ENCODE assay signal across 1 cellular context in the genomic region with DNA sequence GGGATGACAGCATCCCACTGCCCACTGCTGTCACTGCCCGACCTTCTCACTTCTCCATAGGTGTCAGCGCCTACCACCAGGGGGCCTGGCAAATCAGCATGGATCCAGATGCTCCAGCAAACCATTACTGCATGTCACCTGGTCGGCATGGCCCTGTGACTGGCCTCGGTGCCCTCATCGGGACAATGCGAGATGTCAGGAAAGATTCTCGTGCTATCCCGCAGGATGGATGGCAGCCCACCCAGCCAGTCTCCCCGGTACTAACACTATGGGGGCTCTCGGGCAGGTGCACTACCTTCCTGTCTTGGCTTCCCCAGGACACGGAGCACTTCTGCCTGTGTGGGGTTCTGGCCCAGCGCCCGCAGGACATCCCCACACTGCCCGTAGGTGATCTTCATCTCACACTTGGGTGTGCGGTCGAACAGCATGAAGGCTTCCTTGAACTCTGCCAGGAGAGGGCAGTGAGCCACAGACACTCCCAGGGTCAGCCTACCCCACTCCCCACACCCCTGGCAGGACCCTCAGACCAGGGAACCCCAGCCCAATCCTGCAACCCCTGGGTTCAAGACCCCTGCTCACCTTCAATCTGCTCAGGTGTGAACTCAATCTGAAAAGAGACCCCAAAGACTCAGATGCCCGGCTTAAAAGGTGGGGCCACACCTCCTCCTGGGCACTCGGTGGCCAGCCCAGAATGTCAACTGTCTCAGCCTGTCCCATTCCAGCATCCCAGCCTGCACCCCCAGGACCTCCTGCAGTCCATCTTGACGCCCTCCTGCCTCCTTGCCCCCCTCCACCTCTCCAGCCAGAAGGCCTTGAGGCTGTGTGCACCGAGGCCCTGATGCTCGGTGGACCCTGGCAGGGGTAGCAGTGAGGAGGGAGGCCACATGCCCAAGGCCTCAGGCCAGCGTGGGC.
TF ChIP-seq lines count a peak whose summit lies in the region.

No MANE protein-coding gene starts in this region.

TF ChIP-seq in K562, 482 proteins besides CTCF, POLR2A, EP300 and RAD21:
- TF ChIP-seq, protein P1, sequence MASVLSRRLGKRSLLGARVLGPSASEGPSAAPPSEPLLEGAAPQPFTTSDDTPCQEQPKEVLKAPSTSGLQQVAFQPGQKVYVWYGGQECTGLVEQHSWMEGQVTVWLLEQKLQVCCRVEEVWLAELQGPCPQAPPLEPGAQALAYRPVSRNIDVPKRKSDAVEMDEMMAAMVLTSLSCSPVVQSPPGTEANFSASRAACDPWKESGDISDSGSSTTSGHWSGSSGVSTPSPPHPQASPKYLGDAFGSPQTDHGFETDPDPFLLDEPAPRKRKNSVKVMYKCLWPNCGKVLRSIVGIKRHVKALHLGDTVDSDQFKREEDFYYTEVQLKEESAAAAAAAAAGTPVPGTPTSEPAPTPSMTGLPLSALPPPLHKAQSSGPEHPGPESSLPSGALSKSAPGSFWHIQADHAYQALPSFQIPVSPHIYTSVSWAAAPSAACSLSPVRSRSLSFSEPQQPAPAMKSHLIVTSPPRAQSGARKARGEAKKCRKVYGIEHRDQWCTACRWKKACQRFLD (CRISPR knock-in tag; IDR thresholded peaks at IDR 0.05) = no peak
- no peak for TF ChIP-seq GTF2E2 (tag; IDR thresholded peaks at IDR 0.05)
- TF ChIP-seq CHD1 (IDR thresholded peaks at IDR 0.05; ENCODE audit: low read length) = no peak
- TF ChIP-seq SMC3 (conservative IDR thresholded peaks at IDR 0.05; ENCODE audit: insufficient read depth, low read depth, low read length) = 0 out of 2 replicates have a peak, but pooled peaks have one; percentile 29
- TF ChIP-seq TFAP4 (CRISPR knock-in tag; IDR thresholded peaks at IDR 0.05; ENCODE audit: borderline replicate concordance) = peak; percentile 23; the same call in 1 of the 2 replicates
- TF ChIP-seq, protein P2, sequence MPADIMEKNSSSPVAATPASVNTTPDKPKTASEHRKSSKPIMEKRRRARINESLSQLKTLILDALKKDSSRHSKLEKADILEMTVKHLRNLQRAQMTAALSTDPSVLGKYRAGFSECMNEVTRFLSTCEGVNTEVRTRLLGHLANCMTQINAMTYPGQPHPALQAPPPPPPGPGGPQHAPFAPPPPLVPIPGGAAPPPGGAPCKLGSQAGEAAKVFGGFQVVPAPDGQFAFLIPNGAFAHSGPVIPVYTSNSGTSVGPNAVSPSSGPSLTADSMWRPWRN (IDR thresholded peaks at IDR 0.05; ENCODE audit: low read depth) = no peak
- no peak for TF ChIP-seq XRCC3 (IDR thresholded peaks at IDR 0.05)
- TF ChIP-seq CTCFL (IDR thresholded peaks at IDR 0.05; ENCODE audit: borderline replicate concordance, insufficient read depth, low read depth, low read length, poor library complexity, severe bottlenecking) = peak; percentile 74
- no peak for TF ChIP-seq ZBTB7A (IDR thresholded peaks at IDR 0.05; ENCODE audit: borderline replicate concordance, control insufficient read depth, low read depth, low read length)
- no peak for TF ChIP-seq FIP1L1 (IDR thresholded peaks at IDR 0.05; ENCODE audit: low read depth, low read length, poor library complexity, severe bottlenecking)
- 0 out of 4 replicates have a peak, but pooled peaks of 1 of the 2 experiments have one; percentile 28 for TF ChIP-seq RCOR1 (IDR thresholded peaks at IDR 0.05; ENCODE audit: borderline replicate concordance in 1 of 2, low read depth in 2 of 2, low read length in 2 of 2)
- TF ChIP-seq, protein P3, sequence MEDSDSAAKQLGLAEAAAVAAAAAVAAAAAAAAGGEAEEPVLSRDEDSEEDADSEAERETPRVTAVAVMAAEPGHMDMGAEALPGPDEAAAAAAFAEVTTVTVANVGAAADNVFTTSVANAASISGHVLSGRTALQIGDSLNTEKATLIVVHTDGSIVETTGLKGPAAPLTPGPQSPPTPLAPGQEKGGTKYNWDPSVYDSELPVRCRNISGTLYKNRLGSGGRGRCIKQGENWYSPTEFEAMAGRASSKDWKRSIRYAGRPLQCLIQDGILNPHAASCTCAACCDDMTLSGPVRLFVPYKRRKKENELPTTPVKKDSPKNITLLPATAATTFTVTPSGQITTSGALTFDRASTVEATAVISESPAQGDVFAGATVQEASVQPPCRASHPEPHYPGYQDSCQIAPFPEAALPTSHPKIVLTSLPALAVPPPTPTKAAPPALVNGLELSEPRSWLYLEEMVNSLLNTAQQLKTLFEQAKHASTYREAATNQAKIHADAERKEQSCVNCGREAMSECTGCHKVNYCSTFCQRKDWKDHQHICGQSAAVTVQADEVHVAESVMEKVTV (CRISPR knock-in tag; IDR thresholded peaks at IDR 0.05) = no peak
- no peak for TF ChIP-seq HMGN3 (IDR thresholded peaks at IDR 0.05; ENCODE audit: borderline replicate concordance, extremely low read depth, insufficient read length, low read depth, low read length)
- TF ChIP-seq ZBTB17 (CRISPR knock-in tag; IDR thresholded peaks at IDR 0.05) = no peak
- no peak for TF ChIP-seq CREB1 (IDR thresholded peaks at IDR 0.05)
- TF ChIP-seq CREB1 (CRISPR knock-in tag; IDR thresholded peaks at IDR 0.05) = 0 out of 2 replicates have a peak, but pooled peaks have one; percentile 18
- TF ChIP-seq ZNF75A (CRISPR knock-in tag; IDR thresholded peaks at IDR 0.05) = no peak
- no peak for TF ChIP-seq ZNF551 (CRISPR knock-in tag; IDR thresholded peaks at IDR 0.05)
- TF ChIP-seq CCNT2 (IDR thresholded peaks at IDR 0.05; ENCODE audit: borderline replicate concordance, extremely low read depth, insufficient read length, low read depth, low read length) = no peak
- no peak for TF ChIP-seq SNIP1 (IDR thresholded peaks at IDR 0.05; ENCODE audit: low read depth)
- no peak for TF ChIP-seq BMI1 (IDR thresholded peaks at IDR 0.05; ENCODE audit: low read length)
- no peak for TF ChIP-seq FOXO4 (CRISPR knock-in tag; IDR thresholded peaks at IDR 0.05)
- no peak for TF ChIP-seq TBP (optimal IDR thresholded peaks at IDR 0.05; ENCODE audit: low read depth, low read length)
- no peak for TF ChIP-seq SRF (CRISPR knock-in tag; IDR thresholded peaks at IDR 0.05)
- TF ChIP-seq TAF15 (IDR thresholded peaks at IDR 0.05; ENCODE audit: low read depth, low read length) = no peak
- no peak for TF ChIP-seq ZSCAN29 (IDR thresholded peaks at IDR 0.05)
- no peak for TF ChIP-seq ZNF197 (CRISPR knock-in tag; IDR thresholded peaks at IDR 0.05; ENCODE audit: low read depth)
- no peak for TF ChIP-seq ZNF224 (CRISPR knock-in tag; IDR thresholded peaks at IDR 0.05)
- TF ChIP-seq GTF2F1 (IDR thresholded peaks at IDR 0.05; ENCODE audit: low read depth, low read length) = no peak
- no peak for TF ChIP-seq ZNF584 (CRISPR knock-in tag; IDR thresholded peaks at IDR 0.05; ENCODE audit: low read depth)
- TF ChIP-seq E2F8 (IDR thresholded peaks at IDR 0.05; ENCODE audit: low read depth, partially characterized antibody) = no peak
- TF ChIP-seq, protein P4, sequence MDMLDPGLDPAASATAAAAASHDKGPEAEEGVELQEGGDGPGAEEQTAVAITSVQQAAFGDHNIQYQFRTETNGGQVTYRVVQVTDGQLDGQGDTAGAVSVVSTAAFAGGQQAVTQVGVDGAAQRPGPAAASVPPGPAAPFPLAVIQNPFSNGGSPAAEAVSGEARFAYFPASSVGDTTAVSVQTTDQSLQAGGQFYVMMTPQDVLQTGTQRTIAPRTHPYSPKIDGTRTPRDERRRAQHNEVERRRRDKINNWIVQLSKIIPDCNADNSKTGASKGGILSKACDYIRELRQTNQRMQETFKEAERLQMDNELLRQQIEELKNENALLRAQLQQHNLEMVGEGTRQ (CRISPR knock-in tag; IDR thresholded peaks at IDR 0.05) = no peak
- TF ChIP-seq HMGXB4 (CRISPR knock-in tag; IDR thresholded peaks at IDR 0.05) = no peak
- TF ChIP-seq, protein P5, sequence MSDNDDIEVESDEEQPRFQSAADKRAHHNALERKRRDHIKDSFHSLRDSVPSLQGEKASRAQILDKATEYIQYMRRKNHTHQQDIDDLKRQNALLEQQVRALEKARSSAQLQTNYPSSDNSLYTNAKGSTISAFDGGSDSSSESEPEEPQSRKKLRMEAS (CRISPR knock-in tag; IDR thresholded peaks at IDR 0.05) = peak; percentile 49; the same call in 1 of the 2 replicates
TF ChIP-seq in K562: peak in this region for 6.
